Comparison of ENCODE assay signal across 8 cellular contexts in the genomic region with DNA sequence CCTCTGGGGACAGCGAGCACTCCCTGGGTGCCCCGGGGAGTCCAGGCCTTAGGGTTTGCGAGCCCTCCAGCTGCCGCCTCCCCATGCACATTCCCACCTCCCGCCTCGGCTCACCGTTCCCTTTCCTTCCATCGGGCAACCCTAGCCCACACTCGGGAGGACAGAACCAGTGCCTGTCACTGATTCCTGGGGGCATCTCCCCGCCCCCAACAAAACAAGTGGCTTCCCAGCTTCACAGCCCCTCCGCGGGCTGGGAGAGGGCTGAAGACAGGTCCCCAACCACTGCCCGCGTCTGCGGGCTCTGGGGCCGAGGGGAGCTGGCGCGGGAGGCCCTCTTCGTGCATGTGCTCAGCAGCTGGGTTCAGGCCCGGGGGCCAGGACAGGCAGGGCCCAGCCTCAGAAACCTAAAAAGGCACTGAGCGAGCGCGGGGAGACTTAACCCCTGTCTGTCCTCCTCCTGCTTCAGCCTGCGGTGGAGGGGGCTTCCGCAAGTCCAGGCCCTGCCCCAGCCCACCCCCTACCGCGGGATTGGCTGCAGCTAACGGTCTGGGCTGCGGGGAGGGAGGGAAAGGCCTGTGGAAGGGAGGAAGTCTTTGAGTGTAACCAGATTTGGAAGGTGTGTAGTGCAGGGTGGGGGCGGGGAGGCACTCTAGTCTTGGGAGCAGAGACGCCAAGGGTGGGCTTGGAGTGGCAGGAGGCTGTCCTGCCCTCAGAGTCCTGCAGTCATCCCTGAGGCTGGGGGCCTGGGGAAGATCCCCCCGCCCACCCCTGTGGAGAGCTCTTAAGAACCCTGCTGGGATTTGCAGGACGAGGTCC. TPM values are rescaled to one million over a fixed set of nuclear protein-coding genes. Genes with fewer than 3 reads are reported as not detected.
DNase-seq lines count a peak whose midpoint lies in the region; ATAC-seq, FAIRE-seq and TF ChIP-seq lines count a peak whose summit lies in the region.

No MANE protein-coding gene starts in this region.

- H3K4me2 ChIP-seq in HepG2 (ENCODE audit: low read depth, low read length) = no peak overlapping the region

- H3K27me3 Mint-ChIP-seq in IgD-negative memory B cell = peaks cover 44% of the 10 kb centered on the region
- H3K27me3 Mint-ChIP-seq in Calu3 (ENCODE audit: unreplicated experiment) = peaks cover 33% of the 10 kb centered on the region

- H3K36me3 Mint-ChIP-seq in IgD-negative memory B cell (no peaks in the 10 kb centered on the region), Calu3 (ENCODE audit: insufficient read depth, unreplicated experiment) (peaks cover 4% of the 10 kb centered on the region)

- TF ChIP-seq CTCF in brain microvascular endothelial cell (IDR thresholded peaks at IDR 0.05; ENCODE audit: low read depth, low read length, missing control alignments) (no peak), HepG2 (CRISPR knock-in tag; IDR thresholded peaks at IDR 0.05) (no peak), upper lobe of left lung (IDR thresholded peaks at IDR 0.05) (no peak), Calu3 (IDR thresholded peaks at IDR 0.05; ENCODE audit: unreplicated experiment) (no peak)

- H3K4me3 Mint-ChIP-seq in IgD-negative memory B cell (peak overlapping the region in 3 of 4 donors; percentile 29 to 91 (median 68)), Calu3 (ENCODE audit: low read depth, unreplicated experiment) (no peak overlapping the region)

- no peaks in the 10 kb centered on the region for H3K79me2 ChIP-seq in HepG2 (ENCODE audit: insufficient read depth, low read length)

- no TSS peak for BruUV-seq in HepG2 (replicated peaks; lab: Mats Ljungman, UMichigan)
- no TSS peak for BruUV-seq in Calu3 (replicated peaks; lab: Mats Ljungman, UMichigan)

- H3K27me3 ChIP-seq in brain microvascular endothelial cell (replicated peaks) (no peaks in the 10 kb centered on the region), HepG2 (ENCODE audit: control insufficient read depth in 1 of 2, insufficient read depth in 2 of 2, low read length in 2 of 2) (peaks cover 3 to 30% of the 10 kb centered on the region in 2 experiments; a peak in 4 of 5 replicates), upper lobe of left lung (peaks cover 0 to 39% (median 18%) of the 10 kb centered on the region in 4 donors)

- ATAC-seq in HepG2 (no peak), upper lobe of left lung (ENCODE audit: low FRiP score in 2 of 2) (peak in 1 of 2 donors; percentile 25)

- in situ Hi-C loops in brain microvascular endothelial cell (cut with HindIII; ENCODE audit: low pct_ligation_motif_present, low sequenced_read_pairs) (no loop called here), HepG2 (cut with HindIII; ENCODE audit: extremely low pct_ligation_motif_present, low pct_unique_long_range_greater_than_20kb) (no loop called here)

- peaks cover 6 to 13% (median 8%) of the 10 kb centered on the region in 3 donors for H3K4me1 Mint-ChIP-seq in IgD-negative memory B cell
- peaks cover 32% of the 10 kb centered on the region for H3K4me1 Mint-ChIP-seq in Calu3 (ENCODE audit: low read depth, unreplicated experiment)

- H3K27ac Mint-ChIP-seq in IgD-negative memory B cell = no peak overlapping the region
- no peak overlapping the region for H3K27ac Mint-ChIP-seq in Calu3 (ENCODE audit: unreplicated experiment)

- no peak overlapping the region for H3K9ac ChIP-seq in HepG2 (ENCODE audit: insufficient read depth, low read depth, low read length)

- POLR2A ChIA-PET in HepG2 (lab: Yijun Ruan, JAX) = no interaction called here

- no peak for FAIRE-seq in HepG2 (lab: Jason Lieb, UNC)

- intact Hi-C loops in HepG2 (cut with micrococcal nuclease; ENCODE audit: unreplicated experiment) (no loop called here), Calu3 (cut with micrococcal nuclease; ENCODE audit: unreplicated experiment) (no loop called here)

- TF ChIP-seq EP300 in HepG2 (IDR thresholded peaks at IDR 0.05; ENCODE audit: low read depth in 2 of 2, low read length in 2 of 2) (no peak), HepG2 (CRISPR knock-in tag; IDR thresholded peaks at IDR 0.05; ENCODE audit: borderline replicate concordance) (no peak), upper lobe of left lung (IDR thresholded peaks at IDR 0.05) (no peak)

- TF ChIP-seq RAD21 in HepG2 (CRISPR knock-in tag; IDR thresholded peaks at IDR 0.05) = no peak

- no peaks in the 10 kb centered on the region for H4K20me1 ChIP-seq in HepG2 (ENCODE audit: insufficient read depth, low read length)

- no peak for TF ChIP-seq POLR2A in HepG2 (IDR thresholded peaks at IDR 0.05; ENCODE audit: insufficient read depth in 1 of 2, low read depth in 2 of 2, low read length in 2 of 2)
- no peak for TF ChIP-seq POLR2A in upper lobe of left lung (IDR thresholded peaks at IDR 0.05)

- peaks cover 0 to 3% (median 0%) of the 10 kb centered on the region in 3 donors for H3K9me3 Mint-ChIP-seq in IgD-negative memory B cell
- H3K9me3 Mint-ChIP-seq in Calu3 (ENCODE audit: low read depth, unreplicated experiment) = no peaks in the 10 kb centered on the region

- CTCF ChIA-PET in HepG2 (lab: Yijun Ruan, JAX; ENCODE audit: low intra/inter-chr PET ratio, low total read pairs) = no interaction called here
- CTCF ChIA-PET in Calu3 (lab: Charles Lee) = interaction anchor here (0.9 kb wide), 1 partner anchor 13 kb away, joined by 5 read pairs; no protein-coding TSS in a partner anchor

- H2AFZ ChIP-seq in HepG2 (ENCODE audit: low read length) = no peak overlapping the region

- peaks cover 42% of the 10 kb centered on the region for H3K4me1 ChIP-seq in HepG2 (ENCODE audit: insufficient read depth, low read length)
- H3K4me1 ChIP-seq in upper lobe of left lung = peaks cover 20 to 45% (median 28%) of the 10 kb centered on the region in 4 donors

- DNase-seq in AG20443 (ENCODE audit: low spot score) (peak; percentile 51), brain microvascular endothelial cell (peak; percentile 31), HepG2 (ENCODE audit: low spot score) (no peak), upper lobe of left lung (peak in 1 of 2 donors; percentile 83), Calu3 (no peak), amniotic stem cell (lab: John Stamatoyannopoulos, UW) (no peak)
- no peak for DNase-seq in activated CD4-positive, alpha-beta T cell treated with anti-CD3 and anti-CD28 coated beads, Interleukin-2, amount 50 U/mL, for 4 hours

- 55% methylated on average over 11 of the region's 33 CpGs for WGBS in HepG2 (ENCODE audit: low lambda C conversion rate)
- WGBS in upper lobe of left lung, 2 donors = 7 to 13% methylated on average over 7 to 28 of the region's 33 CpGs

- H3K4me3 ChIP-seq in brain microvascular endothelial cell (ENCODE audit: low read depth, low read length) (peak overlapping the region; percentile 81), HepG2 (replicated peaks in 1 of 3; ENCODE audit: insufficient read depth in 1 of 3, low read depth in 2 of 3, low read length in 3 of 3) (no peak overlapping the region), upper lobe of left lung (peak overlapping the region in 3 of 4 donors; percentile 38 to 47 (median 45))

- H3K9me3 ChIP-seq in HepG2 (ENCODE audit: low read length) (no peaks in the 10 kb centered on the region), upper lobe of left lung (no peaks in the 10 kb centered on the region)

- H3K27ac ChIP-seq in brain microvascular endothelial cell = peak overlapping the region; percentile 57
- no peak overlapping the region for H3K27ac ChIP-seq in HepG2 (ENCODE audit: extremely low read length, insufficient read depth, low read length)
- peak overlapping the region in 2 of 4 donors; percentile 21 to 64 for H3K27ac ChIP-seq in upper lobe of left lung

- peaks cover 18% of the 10 kb centered on the region for H3K36me3 ChIP-seq in brain microvascular endothelial cell (replicated peaks)
- no peaks in the 10 kb centered on the region for H3K36me3 ChIP-seq in HepG2 (replicated peaks in 1 of 2; ENCODE audit: control insufficient read depth in 1 of 2, insufficient read depth in 2 of 2, low read length in 2 of 2)
- H3K36me3 ChIP-seq in upper lobe of left lung = no peaks in the 10 kb centered on the region

RNA-seq across cellular contexts. Expression of a gene that starts 1.2 kb away (rescaled TPM):
- polyA plus RNA-seq in IgD-negative memory B cell (not detected), HepG2 (2011; rRNA removed) (0.01 TPM in 1 of 2 replicates, not detected in the other)
- total RNA-seq in HepG2 (2016; rRNA removed; fragmentation: Illumina TruSeq; extraction: Trizol) (0.01 and 0.02 TPM in 2 replicates), upper lobe of left lung (10 to 100 TPM in 1 of 6 donors, 1 to 10 TPM in 5; 2.1 to 19.6 (median 4.9) TPM), Calu3 (2022) (0.42 and 0.98 TPM in 2 replicates)
- total RNA-seq in HepG2 (2016; cell fraction: cytosol; rRNA removed; fragmentation: Illumina TruSeq; extraction: Trizol; ENCODE audit: low read depth) = not detected in 2 replicates
- under 0.01 TPM in 1 of 2 replicates, not detected in the other for total RNA-seq in HepG2 (2016; cell fraction: insoluble cytoplasmic fraction; rRNA removed; fragmentation: Illumina TruSeq; extraction: Trizol)
- not detected in 2 replicates for total RNA-seq in HepG2 (2016; cell fraction: membrane; rRNA removed; fragmentation: Illumina TruSeq; extraction: Trizol)
- 0.06 TPM in 1 of 2 replicates, not detected in the other for total RNA-seq in HepG2 (2016; cell fraction: nucleus; rRNA removed; fragmentation: Illumina TruSeq; extraction: Trizol)
- polyA plus RNA-seq in HepG2 (2011; cell fraction: cytosol; rRNA removed) = 0.01 TPM in 2 replicates
- 0.02 and 0.05 TPM in 2 replicates for polyA plus RNA-seq in HepG2 (2011; cell fraction: nucleus; rRNA removed)
- polyA plus RNA-seq in HepG2 (2012) = 0.01 TPM in 1 of 2 replicates, not detected in the other
- not detected in 2 replicates for polyA plus RNA-seq in HepG2 (2016; cell fraction: cytosol; fragmentation: Illumina TruSeq; extraction: Trizol; ENCODE audit: low read depth)
- polyA plus RNA-seq in HepG2 (2016; cell fraction: insoluble cytoplasmic fraction; fragmentation: Illumina TruSeq; extraction: Trizol; ENCODE audit: low read depth) = not detected in 2 replicates
- not detected in 2 replicates for polyA plus RNA-seq in HepG2 (2016; cell fraction: membrane; fragmentation: Illumina TruSeq; extraction: Trizol; ENCODE audit: low read depth)
- polyA plus RNA-seq in HepG2 (2016; cell fraction: nucleus; fragmentation: Illumina TruSeq; extraction: Trizol; ENCODE audit: insufficient read depth, low read depth) = not detected in 2 replicates
- 0.16 and 0.19 TPM in 2 replicates for polyA minus RNA-seq in HepG2 (2011; rRNA and poly(A)+ RNA removed; ENCODE audit: low replicate concordance)
- 0.09 and 0.10 TPM in 2 replicates for polyA minus RNA-seq in HepG2 (2011; cell fraction: cytosol; rRNA and poly(A)+ RNA removed)
- polyA minus RNA-seq in HepG2 (2011; cell fraction: nucleus; rRNA and poly(A)+ RNA removed) = under 0.01 TPM in 1 of 2 replicates, not detected in the other

RNA-seq across cellular contexts. Expression of a gene that starts 31.3 kb away (rescaled TPM):
- polyA plus RNA-seq in IgD-negative memory B cell (325 TPM), HepG2 (2011; rRNA removed) (132 and 144 TPM in 2 replicates)
- total RNA-seq in HepG2 (2016; rRNA removed; fragmentation: Illumina TruSeq; extraction: Trizol) (87.2 and 107 TPM in 2 replicates), upper lobe of left lung (100 to 1,000 TPM in 5 of 6 donors, 10 to 100 TPM in 1; 99.8 to 224 (median 156) TPM), Calu3 (2022) (104 and 123 TPM in 2 replicates)
- 91.7 and 127 TPM in 2 replicates for total RNA-seq in HepG2 (2016; cell fraction: cytosol; rRNA removed; fragmentation: Illumina TruSeq; extraction: Trizol; ENCODE audit: low read depth)
- total RNA-seq in HepG2 (2016; cell fraction: insoluble cytoplasmic fraction; rRNA removed; fragmentation: Illumina TruSeq; extraction: Trizol) = 86.6 and 128 TPM in 2 replicates
- total RNA-seq in HepG2 (2016; cell fraction: membrane; rRNA removed; fragmentation: Illumina TruSeq; extraction: Trizol) = 87.9 and 101 TPM in 2 replicates
- 29.8 and 31.5 TPM in 2 replicates for total RNA-seq in HepG2 (2016; cell fraction: nucleus; rRNA removed; fragmentation: Illumina TruSeq; extraction: Trizol)
- 149 and 216 TPM in 2 replicates for polyA plus RNA-seq in HepG2 (2011; cell fraction: cytosol; rRNA removed)
- 54.3 and 63.6 TPM in 2 replicates for polyA plus RNA-seq in HepG2 (2011; cell fraction: nucleus; rRNA removed)
- 127 and 131 TPM in 2 replicates for polyA plus RNA-seq in HepG2 (2012)
- polyA plus RNA-seq in HepG2 (2016; cell fraction: cytosol; fragmentation: Illumina TruSeq; extraction: Trizol; ENCODE audit: low read depth) = 134 and 154 TPM in 2 replicates
- 186 and 188 TPM in 2 replicates for polyA plus RNA-seq in HepG2 (2016; cell fraction: insoluble cytoplasmic fraction; fragmentation: Illumina TruSeq; extraction: Trizol; ENCODE audit: low read depth)
- polyA plus RNA-seq in HepG2 (2016; cell fraction: membrane; fragmentation: Illumina TruSeq; extraction: Trizol; ENCODE audit: low read depth) = 130 and 137 TPM in 2 replicates
- polyA plus RNA-seq in HepG2 (2016; cell fraction: nucleus; fragmentation: Illumina TruSeq; extraction: Trizol; ENCODE audit: insufficient read depth, low read depth) = 74.2 and 75.8 TPM in 2 replicates
- polyA minus RNA-seq in HepG2 (2011; rRNA and poly(A)+ RNA removed; ENCODE audit: low replicate concordance) = 39.4 and 64.2 TPM in 2 replicates
- 18.0 and 20.1 TPM in 2 replicates for polyA minus RNA-seq in HepG2 (2011; cell fraction: cytosol; rRNA and poly(A)+ RNA removed)
- polyA minus RNA-seq in HepG2 (2011; cell fraction: nucleus; rRNA and poly(A)+ RNA removed) = 9.9 and 10.6 TPM in 2 replicates

RNA-seq across cellular contexts. Expression of a gene that starts 39.6 kb away (rescaled TPM):
- polyA plus RNA-seq in IgD-negative memory B cell (0.85 TPM), HepG2 (2011; rRNA removed) (0.38 and 0.47 TPM in 2 replicates)
- total RNA-seq in HepG2 (2016; rRNA removed; fragmentation: Illumina TruSeq; extraction: Trizol) (0.04 TPM in 1 of 2 replicates, not detected in the other), upper lobe of left lung (1 to 10 TPM in 5 of 6 donors, under 1 TPM in 1; 0.46 to 7.2 (median 2.2) TPM), Calu3 (2022) (2.2 and 5.9 TPM in 2 replicates)
- not detected in 2 replicates for total RNA-seq in HepG2 (2016; cell fraction: cytosol; rRNA removed; fragmentation: Illumina TruSeq; extraction: Trizol; ENCODE audit: low read depth)
- total RNA-seq in HepG2 (2016; cell fraction: insoluble cytoplasmic fraction; rRNA removed; fragmentation: Illumina TruSeq; extraction: Trizol) = not detected in 2 replicates
- total RNA-seq in HepG2 (2016; cell fraction: membrane; rRNA removed; fragmentation: Illumina TruSeq; extraction: Trizol) = not detected in 2 replicates
- not detected in 2 replicates for total RNA-seq in HepG2 (2016; cell fraction: nucleus; rRNA removed; fragmentation: Illumina TruSeq; extraction: Trizol)
- polyA plus RNA-seq in HepG2 (2011; cell fraction: cytosol; rRNA removed) = 0.03 TPM in 1 of 2 replicates, not detected in the other
- polyA plus RNA-seq in HepG2 (2011; cell fraction: nucleus; rRNA removed) = 0.21 and 0.35 TPM in 2 replicates
- polyA plus RNA-seq in HepG2 (2012) = 0.16 and 0.23 TPM in 2 replicates
- polyA plus RNA-seq in HepG2 (2016; cell fraction: cytosol; fragmentation: Illumina TruSeq; extraction: Trizol; ENCODE audit: low read depth) = not detected in 2 replicates
- polyA plus RNA-seq in HepG2 (2016; cell fraction: insoluble cytoplasmic fraction; fragmentation: Illumina TruSeq; extraction: Trizol; ENCODE audit: low read depth) = not detected in 2 replicates
- not detected in 2 replicates for polyA plus RNA-seq in HepG2 (2016; cell fraction: membrane; fragmentation: Illumina TruSeq; extraction: Trizol; ENCODE audit: low read depth)
- polyA plus RNA-seq in HepG2 (2016; cell fraction: nucleus; fragmentation: Illumina TruSeq; extraction: Trizol; ENCODE audit: insufficient read depth, low read depth) = not detected in 2 replicates
- 0.54 and 0.84 TPM in 2 replicates for polyA minus RNA-seq in HepG2 (2011; rRNA and poly(A)+ RNA removed; ENCODE audit: low replicate concordance)
- polyA minus RNA-seq in HepG2 (2011; cell fraction: cytosol; rRNA and poly(A)+ RNA removed) = not detected in 2 replicates
- 1.2 TPM in 1 of 2 replicates, not detected in the other for polyA minus RNA-seq in HepG2 (2011; cell fraction: nucleus; rRNA and poly(A)+ RNA removed)

RNA-seq across cellular contexts. Expression of a gene that starts 55.8 kb away (rescaled TPM):
- polyA plus RNA-seq in IgD-negative memory B cell (not detected), HepG2 (2011; rRNA removed) (not detected in 2 replicates)
- total RNA-seq in HepG2 (2016; rRNA removed; fragmentation: Illumina TruSeq; extraction: Trizol) (not detected in 2 replicates), upper lobe of left lung (not detected), Calu3 (2022) (not detected in 2 replicates)
- not detected in 2 replicates for total RNA-seq in HepG2 (2016; cell fraction: cytosol; rRNA removed; fragmentation: Illumina TruSeq; extraction: Trizol; ENCODE audit: low read depth)
- total RNA-seq in HepG2 (2016; cell fraction: insoluble cytoplasmic fraction; rRNA removed; fragmentation: Illumina TruSeq; extraction: Trizol) = not detected in 2 replicates
- not detected in 2 replicates for total RNA-seq in HepG2 (2016; cell fraction: membrane; rRNA removed; fragmentation: Illumina TruSeq; extraction: Trizol)
- not detected in 2 replicates for total RNA-seq in HepG2 (2016; cell fraction: nucleus; rRNA removed; fragmentation: Illumina TruSeq; extraction: Trizol)
- polyA plus RNA-seq in HepG2 (2011; cell fraction: cytosol; rRNA removed) = not detected in 2 replicates
- polyA plus RNA-seq in HepG2 (2011; cell fraction: nucleus; rRNA removed) = not detected in 2 replicates
- 0.20 TPM in 1 of 2 replicates, not detected in the other for polyA plus RNA-seq in HepG2 (2012)
- polyA plus RNA-seq in HepG2 (2016; cell fraction: cytosol; fragmentation: Illumina TruSeq; extraction: Trizol; ENCODE audit: low read depth) = not detected in 2 replicates
- polyA plus RNA-seq in HepG2 (2016; cell fraction: insoluble cytoplasmic fraction; fragmentation: Illumina TruSeq; extraction: Trizol; ENCODE audit: low read depth) = not detected in 2 replicates
- not detected in 2 replicates for polyA plus RNA-seq in HepG2 (2016; cell fraction: membrane; fragmentation: Illumina TruSeq; extraction: Trizol; ENCODE audit: low read depth)
- polyA plus RNA-seq in HepG2 (2016; cell fraction: nucleus; fragmentation: Illumina TruSeq; extraction: Trizol; ENCODE audit: insufficient read depth, low read depth) = not detected in 2 replicates
- not detected in 2 replicates for polyA minus RNA-seq in HepG2 (2011; rRNA and poly(A)+ RNA removed; ENCODE audit: low replicate concordance)
- not detected in 2 replicates for polyA minus RNA-seq in HepG2 (2011; cell fraction: cytosol; rRNA and poly(A)+ RNA removed)
- polyA minus RNA-seq in HepG2 (2011; cell fraction: nucleus; rRNA and poly(A)+ RNA removed) = not detected in 2 replicates

Comparison
In these comparisons a context has a peak if more than half of its experiments do, and no peak if none do; other contexts are left out.
1. DNase-seq: peak in AG20443 (single experiment) and brain microvascular endothelial cell (single experiment); none in HepG2 (single experiment), Calu3 (single experiment), amniotic stem cell (single experiment) and activated CD4-positive, alpha-beta T cell treated with anti-CD3 and anti-CD28 coated beads, Interleukin-2, amount 50 U/mL, for 4 hours (0 of 2).
2. H3K4me3 ChIP-seq: peak in brain microvascular endothelial cell (single experiment) and upper lobe of left lung (3 of 4); none in HepG2 (0 of 3).